8 cellular contexts compared by ENCODE assay signal in the genomic region with DNA sequence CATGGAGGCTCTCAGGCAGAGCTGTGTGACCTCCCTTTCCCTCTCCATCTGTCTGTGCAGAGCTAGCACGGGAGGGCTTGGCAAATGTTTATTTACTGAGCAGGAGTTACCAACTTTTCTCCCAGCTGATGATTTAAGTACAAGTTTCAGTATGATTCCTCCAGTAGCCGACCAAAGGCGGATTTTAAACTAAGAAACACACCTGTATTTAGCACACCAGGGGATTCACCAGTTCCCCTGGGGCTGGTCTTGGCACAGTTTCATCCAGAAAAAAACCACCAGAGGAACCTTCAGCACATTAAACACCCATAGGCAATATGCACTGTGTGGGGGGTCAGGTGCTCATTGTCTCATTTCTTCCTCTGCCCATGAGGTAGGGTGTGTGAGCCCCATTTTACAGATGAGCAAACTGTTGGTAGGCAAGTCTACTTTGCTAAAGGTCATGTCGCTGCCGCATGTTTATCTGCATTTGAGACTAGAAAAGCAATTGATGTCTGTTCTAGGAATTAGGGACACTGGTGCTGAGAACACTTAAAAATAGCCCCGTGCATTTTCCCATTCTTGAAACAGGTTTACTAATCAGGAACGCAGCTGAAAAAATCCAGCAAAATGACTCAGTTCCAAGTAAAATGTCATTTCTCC.
A peak's percentile ranks its signal among the peaks of the same experiment; 100 is the strongest.
DNase-seq lines count a peak whose midpoint lies in the region; ATAC-seq and TF ChIP-seq lines count a peak whose summit lies in the region.

No MANE protein-coding gene starts in this region.

- TF ChIP-seq CTCF in CD4-positive, alpha-beta T cell (IDR thresholded peaks at IDR 0.05): no peak

- peak overlapping the region; percentile 81 for H3K27ac Mint-ChIP-seq in CD4-positive, alpha-beta T cell
- peak overlapping the region; percentile 51 for H3K27ac Mint-ChIP-seq in activated T-cell treated with anti-CD3 and anti-CD28 coated beads, Interleukin-2, amount 50 U/mL, for 72 hours
- H3K27ac Mint-ChIP-seq in stimulated activated naive B cell treated with anti-CD40 and anti-IgM and Interleukin-4, amounts not matched to agents 10 μg/mL and 1 μg/mL and 100 μg/mL, for 72 hours: peak overlapping the region; percentile 98

- no peaks in the 10 kb centered on the region for H3K27me3 Mint-ChIP-seq in CD4-positive, alpha-beta T cell
- no peaks in the 10 kb centered on the region for H3K27me3 Mint-ChIP-seq in activated T-cell treated with anti-CD3 and anti-CD28 coated beads, Interleukin-2, amount 50 U/mL, for 72 hours (ENCODE audit: low read depth)
- peaks cover 11 to 38% of the 10 kb centered on the region in 2 donors for H3K27me3 Mint-ChIP-seq in stimulated activated naive B cell treated with anti-CD40 and anti-IgM and Interleukin-4, amounts not matched to agents 10 μg/mL and 1 μg/mL and 100 μg/mL, for 72 hours

- DNase-seq in CD4-positive, alpha-beta T cell: no peak
- peak; percentile 59 to 71 for DNase-seq in activated T-cell treated with anti-CD3 and anti-CD28 coated beads, Interleukin-2, amount 50 U/mL, for 72 hours
- peak; percentile 90 for DNase-seq in stimulated activated naive B cell treated with anti-CD40 and anti-IgM and Interleukin-4, amounts not matched to agents 10 μg/mL and 1 μg/mL and 100 μg/mL, for 72 hours
- DNase-seq in T-helper 9 cell: no peak
- no peak for DNase-seq in HK-2 (ENCODE audit: unreplicated experiment)
- no peak for DNase-seq in effector CD4-positive, alpha-beta T cell

- H3K27ac ChIP-seq in CD4-positive, alpha-beta T cell (ENCODE audit: low read depth, low read length): peak overlapping the region; percentile 1

- H3K4me1 Mint-ChIP-seq in CD4-positive, alpha-beta T cell (ENCODE audit: low read depth): peaks cover 23% of the 10 kb centered on the region
- peaks cover 72% of the 10 kb centered on the region for H3K4me1 Mint-ChIP-seq in activated T-cell treated with anti-CD3 and anti-CD28 coated beads, Interleukin-2, amount 50 U/mL, for 72 hours (ENCODE audit: low read depth)
- H3K4me1 Mint-ChIP-seq in stimulated activated naive B cell treated with anti-CD40 and anti-IgM and Interleukin-4, amounts not matched to agents 10 μg/mL and 1 μg/mL and 100 μg/mL, for 72 hours: peaks cover 43 to 77% of the 10 kb centered on the region in 2 donors

- CTCF ChIA-PET in CD4-positive, alpha-beta T cell (lab: Charles Lee): interaction anchor here (1.8 kb wide), 1 partner anchor 30 kb away, joined by 6 read pairs; no protein-coding TSS in a partner anchor

- no peaks in the 10 kb centered on the region for H3K9me3 ChIP-seq in CD4-positive, alpha-beta T cell (ENCODE audit: control insufficient read depth, low read length)

- H3K4me3 Mint-ChIP-seq in CD4-positive, alpha-beta T cell: peak overlapping the region; percentile 59
- peak overlapping the region; percentile 61 to 67 for H3K4me3 Mint-ChIP-seq in activated T-cell treated with anti-CD3 and anti-CD28 coated beads, Interleukin-2, amount 50 U/mL, for 72 hours
- H3K4me3 Mint-ChIP-seq in stimulated activated naive B cell treated with anti-CD40 and anti-IgM and Interleukin-4, amounts not matched to agents 10 μg/mL and 1 μg/mL and 100 μg/mL, for 72 hours: peak overlapping the region; percentile 71 to 77

- ATAC-seq in CD4-positive, alpha-beta T cell (ENCODE audit: poor library complexity): peak; percentile 43
- ATAC-seq in GM19324 (IDR thresholded peaks at IDR 0.05; ENCODE audit: low FRiP score, unreplicated experiment) (peak; percentile 58), HG03280 (IDR thresholded peaks at IDR 0.05; ENCODE audit: unreplicated experiment) (peak; percentile 54)
- ATAC-seq in activated T-cell treated with anti-CD3 and anti-CD28 coated beads, Interleukin-2, amount 50 U/mL, for 72 hours (replicated peaks in 1 of 2): peak; percentile 80 to 85
- ATAC-seq in stimulated activated naive B cell treated with anti-CD40 and anti-IgM and Interleukin-4, amounts not matched to agents 10 μg/mL and 1 μg/mL and 100 μg/mL, for 72 hours (replicated peaks): peak; percentile 85 to 89

- H3K36me3 Mint-ChIP-seq in CD4-positive, alpha-beta T cell (ENCODE audit: low read depth): no peaks in the 10 kb centered on the region
- peaks cover 20 to 29% of the 10 kb centered on the region in 2 donors for H3K36me3 Mint-ChIP-seq in activated T-cell treated with anti-CD3 and anti-CD28 coated beads, Interleukin-2, amount 50 U/mL, for 72 hours (ENCODE audit: insufficient read depth in 2 of 2)
- H3K36me3 Mint-ChIP-seq in stimulated activated naive B cell treated with anti-CD40 and anti-IgM and Interleukin-4, amounts not matched to agents 10 μg/mL and 1 μg/mL and 100 μg/mL, for 72 hours: peaks cover 21 to 31% of the 10 kb centered on the region in 2 donors

- intact Hi-C loops in CD4-positive, alpha-beta T cell (cut with DNase I, micrococcal nuclease): loop anchor here in 1 of 2 experiments (5.0 kb wide), 1 partner anchor 38 kb away; no protein-coding TSS in a partner anchor

- H3K9me3 Mint-ChIP-seq in CD4-positive, alpha-beta T cell: peaks cover 4% of the 10 kb centered on the region
- H3K9me3 Mint-ChIP-seq in activated T-cell treated with anti-CD3 and anti-CD28 coated beads, Interleukin-2, amount 50 U/mL, for 72 hours: peaks cover 7 to 19% of the 10 kb centered on the region in 2 donors
- H3K9me3 Mint-ChIP-seq in stimulated activated naive B cell treated with anti-CD40 and anti-IgM and Interleukin-4, amounts not matched to agents 10 μg/mL and 1 μg/mL and 100 μg/mL, for 72 hours: peaks cover 23% of the 10 kb centered on the region in 2 donors

- H3K27me3 ChIP-seq in CD4-positive, alpha-beta T cell (ENCODE audit: control insufficient read depth, insufficient read depth, low read length): no peaks in the 10 kb centered on the region

- POLR2A ChIA-PET in CD4-positive, alpha-beta T cell (lab: Charles Lee): interaction anchor here (1.1 to 1.9 kb wide), 3 partner anchors 26 to 167 kb away, joined by 5 to 7 read pairs (median 7); a partner anchor contains a TSS

Comparison
In these comparisons a context has a peak if more than half of its experiments do, and no peak if none do; other contexts are left out.
1. DNase-seq: peak in activated T-cell treated with anti-CD3 and anti-CD28 coated beads, Interleukin-2, amount 50 U/mL, for 72 hours (2 of 2) and stimulated activated naive B cell treated with anti-CD40 and anti-IgM and Interleukin-4, amounts not matched to agents 10 μg/mL and 1 μg/mL and 100 μg/mL, for 72 hours (single experiment); none in CD4-positive, alpha-beta T cell (0 of 10), T-helper 9 cell (single experiment), HK-2 (single experiment) and effector CD4-positive, alpha-beta T cell (single experiment).
2. Peak in every context shown above with its lines, with median percentiles within 50 percentile points of each other: ATAC-seq, H3K27ac Mint-ChIP-seq and H3K4me3 Mint-ChIP-seq.